Comparison of ENCODE assay signal across 1 cellular context in the genomic region with DNA sequence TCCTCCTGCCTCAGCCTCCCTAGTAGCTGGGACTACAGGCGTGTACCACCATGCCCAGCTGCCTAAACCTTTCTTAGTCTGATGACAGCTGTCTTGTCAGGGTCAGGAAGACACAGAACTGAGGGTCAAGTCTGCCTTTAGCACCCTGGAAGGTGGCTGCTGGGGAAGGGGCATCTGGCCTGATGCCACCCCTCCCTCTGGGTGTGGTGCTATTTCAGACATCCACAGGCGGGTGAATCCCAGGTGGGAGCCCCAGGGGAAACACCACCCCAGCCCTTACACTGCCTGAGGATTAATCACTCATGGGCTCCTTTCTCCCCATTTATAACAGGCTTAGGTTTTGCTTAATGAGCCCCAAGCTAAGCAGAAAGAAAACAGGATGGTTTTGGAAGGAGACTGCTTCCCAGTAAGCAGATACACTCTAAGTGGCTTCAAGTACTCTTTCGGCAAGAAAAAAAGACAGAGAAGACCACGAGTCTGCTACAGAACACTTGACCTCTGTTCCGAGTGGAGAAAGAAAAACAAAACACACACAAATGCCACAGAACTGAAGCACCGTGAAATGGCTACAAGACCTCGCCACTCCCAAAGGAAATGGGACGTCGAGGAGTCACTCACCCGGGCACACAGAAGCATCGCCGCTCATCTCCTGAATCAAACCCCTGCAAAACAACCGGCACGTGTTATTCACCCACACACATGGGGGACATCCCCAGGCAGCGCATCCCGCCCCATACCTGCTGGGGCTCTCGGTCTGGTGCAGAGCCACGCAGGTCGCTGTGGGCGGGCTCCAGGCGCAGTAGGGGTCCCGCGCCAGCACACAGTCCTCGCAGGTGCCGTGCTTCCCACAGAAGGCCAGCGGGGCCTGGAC.
TF ChIP-seq lines count a peak whose summit lies in the region.

No MANE protein-coding gene starts in this region.

TF ChIP-seq in WTC11, 78 proteins besides CTCF, POLR2A, EP300 and RAD21 (continued from another document):
- TF ChIP-seq ZNF425 (CRISPR knock-in tag; conservative IDR thresholded peaks at IDR 0.05), result no peak
- no peak for TF ChIP-seq ZMAT4 (CRISPR knock-in tag; IDR thresholded peaks at IDR 0.05)
- no peak for TF ChIP-seq ZNF423 (CRISPR knock-in tag; IDR thresholded peaks at IDR 0.05)
- no peak for TF ChIP-seq NR2C2 (CRISPR knock-in tag; IDR thresholded peaks at IDR 0.05)
- TF ChIP-seq, protein P1, sequence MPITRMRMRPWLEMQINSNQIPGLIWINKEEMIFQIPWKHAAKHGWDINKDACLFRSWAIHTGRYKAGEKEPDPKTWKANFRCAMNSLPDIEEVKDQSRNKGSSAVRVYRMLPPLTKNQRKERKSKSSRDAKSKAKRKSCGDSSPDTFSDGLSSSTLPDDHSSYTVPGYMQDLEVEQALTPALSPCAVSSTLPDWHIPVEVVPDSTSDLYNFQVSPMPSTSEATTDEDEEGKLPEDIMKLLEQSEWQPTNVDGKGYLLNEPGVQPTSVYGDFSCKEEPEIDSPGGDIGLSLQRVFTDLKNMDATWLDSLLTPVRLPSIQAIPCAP (CRISPR knock-in tag; IDR thresholded peaks at IDR 0.05), result no peak
- TF ChIP-seq ZBTB43 (CRISPR knock-in tag; IDR thresholded peaks at IDR 0.05), result no peak
- no peak for TF ChIP-seq NR3C1 (CRISPR knock-in tag; conservative IDR thresholded peaks at IDR 0.05; ENCODE audit: low read depth)
- TF ChIP-seq E2F4 (CRISPR knock-in tag; IDR thresholded peaks at IDR 0.05; ENCODE audit: borderline replicate concordance, low read depth), result no peak
